ENCODE assay signal across 6 cellular contexts in the genomic region with DNA sequence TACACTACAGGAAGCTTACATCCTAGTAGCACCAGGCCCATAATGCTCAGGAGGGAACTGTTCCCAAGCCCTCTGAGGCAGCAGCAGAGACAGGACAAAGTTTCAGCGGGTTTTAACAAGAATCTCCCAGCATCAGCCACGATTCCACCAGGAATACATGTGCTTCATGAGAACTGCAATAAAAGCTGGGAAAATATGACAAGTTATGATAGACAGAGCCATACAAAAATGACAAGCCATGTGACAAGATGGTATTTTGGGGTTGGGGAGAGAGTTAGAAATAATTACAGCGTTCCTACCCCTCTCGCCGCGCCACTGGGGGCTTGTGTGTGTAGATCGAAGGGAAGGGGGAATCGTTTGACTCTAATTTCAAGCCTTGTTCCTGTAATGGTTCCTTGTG.
"Had no signal": no experiment of that assay in that cellular context is flagged by ENCODE, and none has a peak within 500 bp of the region (broad histone marks: within the 10 kb centered on the region; RNA-seq: fewer than 3 reads in every experiment).

No MANE protein-coding gene starts in this region.

- DNase-seq: IMR-90, KBM-7 had no signal

- H3K27ac Mint-ChIP-seq: IgD-negative memory B cell had no signal

- H3K4me3 ChIP-seq: K562 had no signal

- H3K27ac ChIP-seq: HL-60 had no signal

- ATAC-seq: HepG2, K562 had no signal

- H3K4me3 Mint-ChIP-seq: IgD-negative memory B cell had no signal

- H3K36me3 Mint-ChIP-seq: IgD-negative memory B cell had no signal
